ENCODE assay signal across 13 cellular contexts in the genomic region with DNA sequence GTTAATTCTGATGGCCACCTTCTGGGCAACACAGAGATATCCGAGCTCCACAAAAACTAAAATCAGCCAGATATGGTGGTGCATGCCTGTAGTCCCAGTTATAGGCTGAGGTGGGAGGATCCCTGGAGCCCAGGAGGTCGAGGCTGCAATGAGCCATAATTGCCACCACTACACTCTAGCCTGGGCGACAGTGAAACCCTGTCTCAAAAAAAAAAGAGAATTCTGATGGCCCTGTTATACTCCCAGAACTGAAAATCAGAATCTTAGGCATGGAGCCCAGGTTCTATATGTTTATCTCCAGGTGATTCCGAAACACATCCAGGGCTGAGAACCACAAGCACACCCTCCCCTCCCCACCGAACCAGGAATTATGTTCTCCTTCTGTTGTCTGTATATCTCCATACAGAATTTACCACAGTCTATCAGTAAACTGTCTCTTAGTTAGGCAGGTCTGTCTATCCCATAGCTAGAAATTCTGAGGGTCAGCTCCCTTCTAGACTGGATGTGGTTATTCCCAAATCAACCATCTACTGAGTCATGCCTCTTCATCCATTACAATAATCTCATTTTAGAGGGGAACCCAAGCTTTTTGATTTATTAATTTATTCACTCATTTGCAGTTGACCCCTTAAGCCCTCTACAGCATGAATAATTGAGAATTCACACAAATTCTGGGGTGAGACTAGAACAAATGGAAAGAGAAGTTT. TPM values are rescaled to one million over a fixed set of nuclear protein-coding genes. Genes with fewer than 3 reads are reported as not detected.
A peak's percentile ranks its signal among the peaks of the same experiment; 100 is the strongest.
DNase-seq lines count a peak whose midpoint lies in the region; ATAC-seq and TF ChIP-seq lines count a peak whose summit lies in the region.
"Had no signal": no experiment of that assay in that cellular context is flagged by ENCODE, and none has a peak within 500 bp of the region (broad histone marks: within the 10 kb centered on the region; RNA-seq: fewer than 3 reads in every experiment).

No MANE protein-coding gene starts in this region.

- H3K27me3 Mint-ChIP-seq in stimulated activated naive CD8-positive, alpha-beta T cell treated with anti-CD3 and anti-CD28 coated beads, Interleukin-15, amount 100 ng/mL, for 72 hours = no peaks in the 10 kb centered on the region

- DNase-seq in stimulated activated naive CD8-positive, alpha-beta T cell treated with anti-CD3 and anti-CD28 coated beads, Interleukin-15, Interleukin-2, amounts not matched to agents 100 U/mL and 50 U/mL, for 24 hours = peak; percentile 8
- DNase-seq in stimulated activated naive CD8-positive, alpha-beta T cell treated with anti-CD3 and anti-CD28 coated beads, Interleukin-15, amount 100 ng/mL, for 72 hours = no peak
- peak; percentile 15 to 18 for DNase-seq in activated T-cell treated with anti-CD3 and anti-CD28 coated beads, Interleukin-2, amount 50 U/mL, for 48 hours
- DNase-seq in kidney tubule cell (ENCODE audit: low spot score) (peak; percentile 53), GDM1 (lab: John Stamatoyannopoulos, UW) (no peak), HCEC 1CT (no peak), BE2C (no peak), germinal center (ENCODE audit: low spot score) (no peak)
- DNase-seq: central memory CD4-positive, alpha-beta T cell; esophagus squamous epithelium; NCI-H510A; stimulated activated CD4-positive, alpha-beta T cell treated with anti-CD3 and anti-CD28 coated beads, Interleukin-15, amount 100 ng/mL, for 24 hours had no signal

- ATAC-seq in stimulated activated naive CD8-positive, alpha-beta T cell treated with anti-CD3 and anti-CD28 coated beads, Interleukin-15, Interleukin-2, amounts not matched to agents 100 U/mL and 50 U/mL, for 24 hours = no peak
- no peak for ATAC-seq in stimulated activated naive CD8-positive, alpha-beta T cell treated with anti-CD3 and anti-CD28 coated beads, Interleukin-15, amount 100 ng/mL, for 72 hours

- H3K36me3 ChIP-seq in BE2C = no peaks in the 10 kb centered on the region

- H3K4me3 ChIP-seq in BE2C (ENCODE audit: low read depth, low read length) = no peak overlapping the region
- H3K4me3 ChIP-seq: esophagus squamous epithelium had no signal

- H3K4me1 Mint-ChIP-seq in stimulated activated naive CD8-positive, alpha-beta T cell treated with anti-CD3 and anti-CD28 coated beads, Interleukin-15, amount 100 ng/mL, for 72 hours = peaks cover 86% of the 10 kb centered on the region

- no peaks in the 10 kb centered on the region; the same call in 1 of the 2 replicates for H3K9me3 ChIP-seq in BE2C
- H3K9me3 ChIP-seq: esophagus squamous epithelium had no signal

- no peaks in the 10 kb centered on the region for H3K27me3 ChIP-seq in BE2C
- H3K27me3 ChIP-seq: esophagus squamous epithelium had no signal

- no peak overlapping the region for H3K4me3 Mint-ChIP-seq in stimulated activated naive CD8-positive, alpha-beta T cell treated with anti-CD3 and anti-CD28 coated beads, Interleukin-15, amount 100 ng/mL, for 72 hours
- H3K4me3 Mint-ChIP-seq: neural crest cell had no signal

- H3K4me1 ChIP-seq in BE2C = no peaks in the 10 kb centered on the region

- no peak overlapping the region for H3K27ac Mint-ChIP-seq in stimulated activated naive CD8-positive, alpha-beta T cell treated with anti-CD3 and anti-CD28 coated beads, Interleukin-15, amount 100 ng/mL, for 72 hours

- peaks cover 0 to 7% of the 10 kb centered on the region in 2 donors for H3K9me3 Mint-ChIP-seq in stimulated activated naive CD8-positive, alpha-beta T cell treated with anti-CD3 and anti-CD28 coated beads, Interleukin-15, amount 100 ng/mL, for 72 hours
- H3K9me3 Mint-ChIP-seq: neural crest cell had no signal

- no peak for TF ChIP-seq CTCF in BE2C (IDR thresholded peaks at IDR 0.05; ENCODE audit: low read depth, low read length)

RNA-seq across cellular contexts. Expression of a gene that starts 24.8 kb away (rescaled TPM):
- polyA plus RNA-seq in BE2C (2012; ENCODE audit: insufficient read depth, insufficient read length, low read depth) = 44.1 TPM

RNA-seq across cellular contexts. Expression of a gene that starts 45.1 kb away (rescaled TPM):
- polyA plus RNA-seq in BE2C (2012; ENCODE audit: insufficient read depth, insufficient read length, low read depth) = 193 TPM

RNA-seq across cellular contexts. Expression of a gene that starts 45.4 kb away (rescaled TPM):
- polyA plus RNA-seq in BE2C (2012; ENCODE audit: insufficient read depth, insufficient read length, low read depth) = 14.9 TPM

Comparison
In these comparisons a context has a peak if more than half of its experiments do, and no peak if none do; other contexts are left out.
1. DNase-seq: peak in stimulated activated naive CD8-positive, alpha-beta T cell treated with anti-CD3 and anti-CD28 coated beads, Interleukin-15, Interleukin-2, amounts not matched to agents 100 U/mL and 50 U/mL, for 24 hours (single experiment), activated T-cell treated with anti-CD3 and anti-CD28 coated beads, Interleukin-2, amount 50 U/mL, for 48 hours (2 of 2) and kidney tubule cell (single experiment); none in stimulated activated naive CD8-positive, alpha-beta T cell treated with anti-CD3 and anti-CD28 coated beads, Interleukin-15, amount 100 ng/mL, for 72 hours (0 of 2), GDM1 (single experiment), HCEC 1CT (single experiment), BE2C (single experiment) and germinal center (single experiment).